8 cellular contexts compared by ENCODE assay signal in genomic region chr9:124776613-124776951, GRCh38. TPM values are rescaled to one million over a fixed set of nuclear protein-coding genes. Genes with fewer than 3 reads are reported as not detected.
DNase-seq lines count a peak whose midpoint lies in the region; ATAC-seq and TF ChIP-seq lines count a peak whose summit lies in the region.

No MANE protein-coding gene starts in this region.

- H3K36me3 Mint-ChIP-seq in GM23338 (ENCODE audit: low read depth), result no peaks in the 10 kb centered on the region; the same call in 2 of the 3 replicates

- DNase-seq in GM23338 (ENCODE audit: low spot score) (peak; percentile 49), right atrium auricular region (ENCODE audit: low spot score) (no peak), skeletal muscle cell (ENCODE audit: low read depth) (no peak), AG08395 (ENCODE audit: low spot score) (no peak), inferior parietal cortex (ENCODE audit: extremely low spot score) (no peak)
- no peak for DNase-seq in activated CD4-positive, CD25-positive, alpha-beta regulatory T cell treated with anti-CD3 and anti-CD28 coated beads, Interleukin-2, amount 50 U/mL, for 72 hours

- no peaks in the 10 kb centered on the region for H3K9me3 ChIP-seq in right atrium auricular region

- H3K4me1 ChIP-seq in GM23338 (ENCODE audit: insufficient read depth) (peaks cover 17% of the 10 kb centered on the region; the same call in 1 of the 2 replicates), right atrium auricular region (peaks cover 0 to 58% of the 10 kb centered on the region in 2 donors)

- TF ChIP-seq CTCF in GM23338 (conservative IDR thresholded peaks at IDR 0.05; ENCODE audit: low read depth in 2 of 2) (no peak), VCaP (conservative IDR thresholded peaks at IDR 0.05) (no peak), right atrium auricular region (IDR thresholded peaks at IDR 0.05) (no peak)

- H3K9me2 ChIP-seq in GM23338 (ENCODE audit: insufficient read depth), result no peaks in the 10 kb centered on the region

- 0 out of 2 replicates have a peak, but pooled peaks cover 4% of the 10 kb centered on the region for H4K20me1 ChIP-seq in GM23338 (replicated peaks; ENCODE audit: insufficient read depth)

- no peak for ATAC-seq in GM23338
- ATAC-seq in GM21360 (IDR thresholded peaks at IDR 0.05; ENCODE audit: unreplicated experiment), result no peak

- H3K27me3 ChIP-seq in GM23338 (ENCODE audit: insufficient read depth), result peaks cover 46% of the 10 kb centered on the region
- no peaks in the 10 kb centered on the region for H3K27me3 ChIP-seq in right atrium auricular region

- H3K27ac Mint-ChIP-seq in GM23338, result no peak overlapping the region

- H3K27me3 Mint-ChIP-seq in GM23338 (ENCODE audit: insufficient read depth, low read depth, poor library complexity), result peaks cover 39% of the 10 kb centered on the region

- H3K9me3 Mint-ChIP-seq in GM23338, result no peaks in the 10 kb centered on the region; the same call in 2 of the 3 replicates

- H3K36me3 ChIP-seq in GM23338 (ENCODE audit: insufficient read depth) (no peaks in the 10 kb centered on the region; the same call in 1 of the 2 replicates), right atrium auricular region (no peaks in the 10 kb centered on the region)

- H3K4me1 Mint-ChIP-seq in GM23338, result peaks cover 42% of the 10 kb centered on the region

- H3K27ac ChIP-seq in GM23338 (ENCODE audit: low read depth) (no peak overlapping the region), VCaP (peak overlapping the region; percentile 20; the same call in 1 of the 2 replicates), right atrium auricular region (peak overlapping the region; percentile 68 to 71)

- H3K4me2 ChIP-seq in GM23338, result peak overlapping the region; percentile 89

- H3K4me3 ChIP-seq in GM23338 (peak overlapping the region; percentile 73), right atrium auricular region (peak overlapping the region; percentile 51 to 62), skeletal muscle cell (ENCODE audit: low read depth, low read length) (peak overlapping the region; percentile 55)

- no peaks in the 10 kb centered on the region for H3K79me2 ChIP-seq in GM23338 (replicated peaks; ENCODE audit: insufficient read depth)

- peak overlapping the region; percentile 86 for H3K4me3 Mint-ChIP-seq in GM23338

- H3F3A ChIP-seq in GM23338 (replicated peaks; ENCODE audit: low read depth), result peaks cover 19% of the 10 kb centered on the region; the same call in 1 of the 2 replicates

- H2AFZ ChIP-seq in GM23338, result peak overlapping the region; percentile 45; the same call in 1 of the 2 replicates

TF ChIP-seq in GM23338, 12 proteins besides CTCF, POLR2A, EP300 and RAD21 (continues in another document):
- TF ChIP-seq POLR2AphosphoS5 (IDR thresholded peaks at IDR 0.05; ENCODE audit: low read depth) (no peak), ZNF331 (CRISPR knock-in tag; IDR thresholded peaks at IDR 0.05; ENCODE audit: low read depth) (no peak), NANOG (IDR thresholded peaks at IDR 0.05; ENCODE audit: borderline replicate concordance) (no peak), ZNF462 (CRISPR knock-in tag; IDR thresholded peaks at IDR 0.05) (no peak), ETS1 (IDR thresholded peaks at IDR 0.05) (no peak), CREB1 (CRISPR knock-in tag; IDR thresholded peaks at IDR 0.05; ENCODE audit: low read depth) (no peak), JUNB (IDR thresholded peaks at IDR 0.05; ENCODE audit: unreplicated experiment) (no peak), EZH2phosphoT487 (IDR thresholded peaks at IDR 0.05; ENCODE audit: unreplicated experiment) (no peak), EZH2 (IDR thresholded peaks at IDR 0.05; ENCODE audit: low read depth, unreplicated experiment) (no peak), ZNF114 (CRISPR knock-in tag; IDR thresholded peaks at IDR 0.05) (no peak), STAT1 (IDR thresholded peaks at IDR 0.05; ENCODE audit: unreplicated experiment) (no peak)

RNA-seq across cellular contexts. Expression of gene OLFML2A, which starts 0.4 kb away (rescaled TPM):
- 6.4 and 6.7 TPM in 2 replicates for total RNA-seq in GM23338 (2014; rRNA removed; shearing (Covaris generic))
- 1.1 TPM in 2 replicates for polyA plus RNA-seq in GM23338 (2016; fragmentation: Nextera tagmentation; extraction: Ambion mirVana)
- 10 to 100 TPM; 41.2 to 53.2 TPM for total RNA-seq in right atrium auricular region

RNA-seq across cellular contexts. Expression of gene NR6A1, which starts 5.5 kb away (rescaled TPM):
- 125 and 139 TPM in 2 replicates for total RNA-seq in GM23338 (2014; rRNA removed; shearing (Covaris generic))
- 40.9 and 44.2 TPM in 2 replicates for polyA plus RNA-seq in GM23338 (2016; fragmentation: Nextera tagmentation; extraction: Ambion mirVana)
- 1 to 10 TPM; 1.9 to 2.6 TPM for total RNA-seq in right atrium auricular region

Comparison
In these comparisons a context has a peak if more than half of its experiments do, and no peak if none do; other contexts are left out.
1. RNA of gene NR6A1, which starts 5.5 kb away (total RNA-seq): 125 to 139 TPM in GM23338; 1.9 to 2.6 TPM in right atrium auricular region; every median in the first group is over 10 times any median in the second.
2. Peak in every context shown above with its lines, with median percentiles within 50 percentile points of each other: H3K4me3 ChIP-seq.